ENCODE assay signal across 13 cellular contexts in the genomic region with DNA sequence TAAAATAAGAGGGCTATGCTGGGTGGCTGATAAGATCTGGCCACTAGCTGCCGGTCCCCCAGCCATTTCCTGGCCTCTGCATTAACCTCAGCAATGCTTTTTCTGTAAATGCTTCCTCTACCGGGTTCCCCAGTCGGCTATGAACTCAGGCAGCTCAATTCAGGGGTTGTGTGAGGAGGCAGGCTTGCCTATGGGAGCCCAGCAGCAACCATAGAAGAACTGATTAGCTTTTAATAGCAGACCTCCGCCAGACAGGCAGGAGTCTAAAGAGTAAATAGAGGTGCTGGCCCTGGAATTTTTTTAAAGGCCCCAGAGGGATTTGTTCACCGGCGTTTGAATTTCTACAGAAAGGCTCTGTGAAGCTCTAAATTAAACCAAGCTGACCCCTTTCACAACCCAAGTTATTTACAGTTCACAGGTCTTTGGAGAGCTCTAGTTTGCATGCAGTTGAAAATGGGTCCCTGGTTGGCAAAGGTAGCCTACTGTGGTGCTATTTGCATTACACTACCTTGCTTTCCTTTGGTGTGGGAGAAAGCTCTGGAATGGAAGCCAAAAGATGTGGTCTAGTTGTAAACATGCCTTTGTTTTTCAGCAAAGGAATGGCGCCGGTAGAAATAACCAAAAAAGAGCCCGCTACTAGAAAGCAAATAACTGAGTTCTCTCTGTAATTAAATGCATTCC.
DNase-seq lines count a peak whose midpoint lies in the region; ATAC-seq lines count a peak whose summit lies in the region.
"Had no signal": no experiment of that assay in that cellular context is flagged by ENCODE, and none has a peak within 500 bp of the region (broad histone marks: within the 10 kb centered on the region; RNA-seq: fewer than 3 reads in every experiment).

No MANE protein-coding gene starts in this region.

- intact Hi-C loops in sciatic nerve (cut with DNase I) = no loop called here

- H3K27me3 Mint-ChIP-seq in activated CD4-positive, alpha-beta memory T cell treated with anti-CD3 and anti-CD28 coated beads, Interleukin-2, amount 10 ng/mL, durations not matched to agents 7 days and 5 days = no peaks in the 10 kb centered on the region

- ATAC-seq in HG03432 (IDR thresholded peaks at IDR 0.05; ENCODE audit: unreplicated experiment) = peak; percentile 60
- ATAC-seq in sciatic nerve = peak; percentile 20
- ATAC-seq in HG03135 (IDR thresholded peaks at IDR 0.05; ENCODE audit: unreplicated experiment) = no peak
- no peak for ATAC-seq in GM19455 (IDR thresholded peaks at IDR 0.05; ENCODE audit: unreplicated experiment)
- ATAC-seq: CD8-positive, alpha-beta T cell had no signal

- DNase-seq in SK-N-DZ (ENCODE audit: low spot score) (peak; percentile 83), sciatic nerve (ENCODE audit: low spot score) (no peak)
- no peak for DNase-seq in activated CD4-positive, alpha-beta memory T cell treated with anti-CD3 and anti-CD28 coated beads, Interleukin-2, amount 10 ng/mL, durations not matched to agents 7 days and 5 days
- DNase-seq: activated B cell treated with CpG ODN at 0.5 μM for 24 hours; activated CD8-positive, alpha-beta memory T cell treated with anti-CD3 and anti-CD28 coated beads, Interleukin-2, amount 50 U/mL, for 4 hours; CD8-positive, alpha-beta T cell; cortex of kidney; NCI-H1105; NCI-H82 had no signal

- no peak overlapping the region for H3K27ac Mint-ChIP-seq in activated CD4-positive, alpha-beta memory T cell treated with anti-CD3 and anti-CD28 coated beads, Interleukin-2, amount 10 ng/mL, durations not matched to agents 7 days and 5 days
- H3K27ac Mint-ChIP-seq: activated B cell treated with CpG ODN at 0.5 μM for 24 hours; CD8-positive, alpha-beta T cell had no signal

- 0 out of 2 replicates have a peak overlapping the region, but pooled peaks have one; percentile 9 for H3K4me3 ChIP-seq in iPS-18c (ENCODE audit: insufficient read depth, low read depth, low read length)

- POLR2A ChIA-PET in activated CD4-positive, alpha-beta memory T cell treated with anti-CD3 and anti-CD28 coated beads, Interleukin-2, amount 10 ng/mL, durations not matched to agents 7 days and 5 days (lab: Charles Lee) = no interaction called here

- H3K9me3 Mint-ChIP-seq in activated CD4-positive, alpha-beta memory T cell treated with anti-CD3 and anti-CD28 coated beads, Interleukin-2, amount 10 ng/mL, durations not matched to agents 7 days and 5 days = peaks cover 2% of the 10 kb centered on the region
- H3K9me3 Mint-ChIP-seq: activated B cell treated with CpG ODN at 0.5 μM for 24 hours; CD8-positive, alpha-beta T cell had no signal

- no peaks in the 10 kb centered on the region for H3K36me3 Mint-ChIP-seq in activated CD4-positive, alpha-beta memory T cell treated with anti-CD3 and anti-CD28 coated beads, Interleukin-2, amount 10 ng/mL, durations not matched to agents 7 days and 5 days (ENCODE audit: low read depth)
- H3K36me3 Mint-ChIP-seq: CD8-positive, alpha-beta T cell had no signal

- CTCF ChIA-PET in activated CD4-positive, alpha-beta memory T cell treated with anti-CD3 and anti-CD28 coated beads, Interleukin-2, amount 10 ng/mL, durations not matched to agents 7 days and 5 days (lab: Charles Lee) = no interaction called here

- H3K9me3 ChIP-seq in iPS-18c (ENCODE audit: control insufficient read depth, insufficient read depth, low read length) = no peaks in the 10 kb centered on the region

- H3K4me3 Mint-ChIP-seq in activated CD4-positive, alpha-beta memory T cell treated with anti-CD3 and anti-CD28 coated beads, Interleukin-2, amount 10 ng/mL, durations not matched to agents 7 days and 5 days = no peak overlapping the region
- H3K4me3 Mint-ChIP-seq: activated B cell treated with CpG ODN at 0.5 μM for 24 hours; CD8-positive, alpha-beta T cell had no signal

- no peaks in the 10 kb centered on the region for H3K4me1 Mint-ChIP-seq in activated CD4-positive, alpha-beta memory T cell treated with anti-CD3 and anti-CD28 coated beads, Interleukin-2, amount 10 ng/mL, durations not matched to agents 7 days and 5 days
- H3K4me1 Mint-ChIP-seq: activated B cell treated with CpG ODN at 0.5 μM for 24 hours had no signal

Comparison
In these comparisons a context has a peak if more than half of its experiments do, and no peak if none do; other contexts are left out.
1. ATAC-seq: peak in HG03432 (single experiment) and sciatic nerve (single experiment); none in HG03135 (single experiment) and GM19455 (single experiment).